ENCODE assay signal across 24 cellular contexts in the genomic region with DNA sequence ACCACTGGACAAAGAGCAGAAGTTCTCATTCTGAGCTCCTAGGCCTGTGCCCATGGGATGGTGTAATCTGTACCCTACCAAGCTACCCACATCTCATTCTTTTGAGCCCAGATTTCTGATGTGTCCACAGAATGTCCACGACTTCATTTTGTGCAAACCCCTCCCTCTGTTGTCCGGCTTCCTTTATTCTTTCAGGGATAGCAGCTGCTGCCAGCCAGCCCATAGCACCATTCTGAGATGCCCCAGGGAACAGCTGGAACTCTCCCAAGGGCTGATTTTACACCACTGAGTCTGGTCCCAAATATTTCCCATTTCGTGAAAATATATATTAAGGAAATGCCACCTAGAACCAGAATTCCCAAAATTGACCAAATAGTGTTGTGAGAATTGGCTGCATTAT.
"Had no signal": no experiment of that assay in that cellular context is flagged by ENCODE, and none has a peak within 500 bp of the region (broad histone marks: within the 10 kb centered on the region; RNA-seq: fewer than 3 reads in every experiment).

No MANE protein-coding gene starts in this region.

- H3K36me3 ChIP-seq: left lung, lower lobe of right lung, ovary, thoracic aorta, uterus, WERI-Rb-1 had no signal

- H3K4me3 ChIP-seq: left lung, lower lobe of right lung, ovary, thoracic aorta, uterus had no signal

- ATAC-seq: activated CD4-positive, CD25-positive, alpha-beta regulatory T cell treated with anti-CD3 and anti-CD28 coated beads, Interleukin-2, amount 50 U/mL, for 24 hours; esophagus mucosa; left lung; lower lobe of right lung; natural killer cell treated with Interleukin-12 subunit alpha and Interleukin-12 subunit beta and Interleukin-15 and Interleukin-18, amount 100 ng/mL, for 72 hours; sciatic nerve; stimulated activated effector memory CD8-positive, alpha-beta T cell treated with anti-CD3 and anti-CD28 coated beads, Interleukin-12 subunit alpha, Interleukin-12 subunit beta, amount 100 ng/mL, for 72 hours; T-helper 17 cell had no signal

- H3K27ac ChIP-seq: left lung, lower lobe of right lung, ovary, thoracic aorta, uterus, WERI-Rb-1 had no signal

- H3K9me3 ChIP-seq: left lung, lower lobe of right lung, ovary, thoracic aorta, uterus had no signal

- DNase-seq: activated CD4-positive, alpha-beta T cell treated with anti-CD3 and anti-CD28 coated beads for 48 hours; activated CD4-positive, alpha-beta T cell treated with anti-CD3 and anti-CD28 coated beads, Interleukin-2, amount 50 U/mL, for 48 hours; activated CD8-positive, alpha-beta memory T cell treated with anti-CD3 and anti-CD28 coated beads for 24 hours; activated gamma-delta T cell; activated naive CD4-positive, alpha-beta T cell treated with anti-CD3 and anti-CD28 coated beads, Interleukin-2, amount 10 ng/mL, durations not matched to agents 7 days and 5 days; activated naive CD8-positive, alpha-beta T cell treated with anti-CD3 and anti-CD28 coated beads, Interleukin-2, amount 10 ng/mL, durations not matched to agents 7 days and 5 days; central memory CD4-positive, alpha-beta T cell; foreskin fibroblast; left lung; lower lobe of right lung; mesenchymal stem cell; ovary; small intestine; stimulated activated CD4-positive, alpha-beta T cell treated with anti-CD3 and anti-CD28 coated beads, Interleukin-4, amount 100 ng/mL, for 24 hours; T-helper 17 cell; T1000; uterus; WERI-Rb-1 had no signal

- H3K27me3 ChIP-seq: left lung, ovary, uterus had no signal

- H3K4me1 ChIP-seq: left lung, lower lobe of right lung, uterus had no signal
